1 cellular context compared by ENCODE assay signal in the genomic region with DNA sequence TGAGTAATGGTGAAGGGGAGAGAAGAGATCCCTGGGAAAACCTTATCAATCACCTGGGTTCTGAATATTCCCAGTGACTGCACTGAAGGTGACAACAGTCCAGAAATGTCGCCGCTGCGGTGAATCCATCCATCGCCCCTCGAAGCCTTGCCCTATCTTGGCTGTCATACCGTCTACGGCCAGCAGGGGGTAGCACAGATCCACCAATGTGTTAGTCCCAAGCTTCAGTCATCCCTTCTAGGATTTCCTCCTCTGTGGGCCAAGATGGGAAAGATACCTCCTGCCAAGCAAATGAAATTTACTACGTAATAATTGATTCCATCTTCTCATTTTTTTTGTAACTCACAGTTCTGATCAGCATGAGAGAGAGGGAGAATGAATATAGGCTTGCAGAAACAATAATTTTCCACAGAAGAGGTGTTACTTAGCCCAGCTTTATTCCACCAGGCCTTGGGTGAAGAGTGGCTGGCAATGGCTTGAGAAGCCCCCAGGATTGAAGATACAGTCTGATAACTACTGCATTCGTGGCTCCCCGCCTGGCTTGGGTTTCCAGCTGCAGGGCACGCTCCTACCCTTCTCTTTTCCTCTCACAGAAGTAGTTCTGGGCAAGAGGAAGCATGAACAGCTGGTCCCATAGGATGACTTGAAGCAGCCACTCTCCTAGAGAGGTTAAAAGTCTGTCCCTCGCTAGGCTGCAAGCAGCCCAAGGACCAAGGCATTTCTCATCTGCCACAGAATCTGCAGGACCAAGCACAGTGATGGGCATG.
TF ChIP-seq lines count a peak whose summit lies in the region.

No MANE protein-coding gene starts in this region.

TF ChIP-seq in K562, 482 proteins besides CTCF, POLR2A, EP300 and RAD21 (continued from another document and continues in another):
- TF ChIP-seq, protein P1, sequence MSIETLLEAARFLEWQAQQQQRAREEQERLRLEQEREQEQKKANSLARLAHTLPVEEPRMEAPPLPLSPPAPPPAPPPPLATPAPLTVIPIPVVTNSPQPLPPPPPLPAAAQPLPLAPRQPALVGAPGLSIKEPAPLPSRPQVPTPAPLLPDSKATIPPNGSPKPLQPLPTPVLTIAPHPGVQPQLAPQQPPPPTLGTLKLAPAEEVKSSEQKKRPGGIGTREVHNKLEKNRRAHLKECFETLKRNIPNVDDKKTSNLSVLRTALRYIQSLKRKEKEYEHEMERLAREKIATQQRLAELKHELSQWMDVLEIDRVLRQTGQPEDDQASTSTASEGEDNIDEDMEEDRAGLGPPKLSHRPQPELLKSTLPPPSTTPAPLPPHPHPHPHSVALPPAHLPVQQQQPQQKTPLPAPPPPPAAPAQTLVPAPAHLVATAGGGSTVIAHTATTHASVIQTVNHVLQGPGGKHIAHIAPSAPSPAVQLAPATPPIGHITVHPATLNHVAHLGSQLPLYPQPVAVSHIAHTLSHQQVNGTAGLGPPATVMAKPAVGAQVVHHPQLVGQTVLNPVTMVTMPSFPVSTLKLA (conservative IDR thresholded peaks at IDR 0.05): no peak
- TF ChIP-seq XRCC4 (IDR thresholded peaks at IDR 0.05; ENCODE audit: extremely low read depth, insufficient read depth, insufficient read length) (no peak), MEF2D (tag; conservative IDR thresholded peaks at IDR 0.05; ENCODE audit: low read depth) (no peak), MYC (IDR thresholded peaks at IDR 0.05; ENCODE audit: low read depth, low read length) (peak; percentile 32; the same call in 1 of the 2 replicates), MYC (CRISPR knock-in tag; IDR thresholded peaks at IDR 0.05; ENCODE audit: borderline replicate concordance, low read depth) (no peak), RB1 (IDR thresholded peaks at IDR 0.05; ENCODE audit: low read depth) (0 out of 2 replicates have a peak, but pooled peaks have one; percentile 32), MYNN (IDR thresholded peaks at IDR 0.05) (0 out of 2 replicates have a peak, but pooled peaks have one; percentile 25), MYNN (CRISPR knock-in tag; IDR thresholded peaks at IDR 0.05) (no peak), TSC22D4 (tag; IDR thresholded peaks at IDR 0.05) (no peak), ZKSCAN8 (CRISPR knock-in tag; IDR thresholded peaks at IDR 0.05) (no peak), ZNF830 (CRISPR knock-in tag; IDR thresholded peaks at IDR 0.05) (no peak), ZNF174 (CRISPR knock-in tag; IDR thresholded peaks at IDR 0.05) (no peak), POLR3A (IDR thresholded peaks at IDR 0.05; ENCODE audit: borderline replicate concordance, extremely low read depth, insufficient read depth, insufficient read length) (no peak), MAFG (tag; conservative IDR thresholded peaks at IDR 0.05) (no peak), SIN3A (IDR thresholded peaks at IDR 0.05; ENCODE audit: borderline replicate concordance in 2 of 2, control insufficient read depth in 1 of 2, low read depth in 2 of 2, low read length in 2 of 2) (no peak), PTRF (tag; IDR thresholded peaks at IDR 0.05) (no peak), ZNF707 (CRISPR knock-in tag; conservative IDR thresholded peaks at IDR 0.05) (no peak), ZNF124 (CRISPR knock-in tag; IDR thresholded peaks at IDR 0.05) (no peak), ZNF197 (CRISPR knock-in tag; IDR thresholded peaks at IDR 0.05; ENCODE audit: low read depth) (no peak), GATAD2B (IDR thresholded peaks at IDR 0.05; ENCODE audit: borderline replicate concordance) (0 out of 2 replicates have a peak, but pooled peaks have one; percentile 42), ZKSCAN3 (CRISPR knock-in tag; IDR thresholded peaks at IDR 0.05) (no peak), HIVEP1 (CRISPR knock-in tag; IDR thresholded peaks at IDR 0.05) (no peak), TBP (optimal IDR thresholded peaks at IDR 0.05; ENCODE audit: low read depth, low read length) (peak; percentile 24), ZNF699 (CRISPR knock-in tag; IDR thresholded peaks at IDR 0.05; ENCODE audit: insufficient replicate concordance) (no peak), MCM2 (IDR thresholded peaks at IDR 0.05; ENCODE audit: low read depth) (no peak), CHD2 (IDR thresholded peaks at IDR 0.05; ENCODE audit: low read depth, low read length) (no peak)
- TF ChIP-seq, protein P2, sequence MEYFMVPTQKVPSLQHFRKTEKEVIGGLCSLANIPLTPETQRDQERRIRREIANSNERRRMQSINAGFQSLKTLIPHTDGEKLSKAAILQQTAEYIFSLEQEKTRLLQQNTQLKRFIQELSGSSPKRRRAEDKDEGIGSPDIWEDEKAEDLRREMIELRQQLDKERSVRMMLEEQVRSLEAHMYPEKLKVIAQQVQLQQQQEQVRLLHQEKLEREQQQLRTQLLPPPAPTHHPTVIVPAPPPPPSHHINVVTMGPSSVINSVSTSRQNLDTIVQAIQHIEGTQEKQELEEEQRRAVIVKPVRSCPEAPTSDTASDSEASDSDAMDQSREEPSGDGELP (CRISPR knock-in tag; IDR thresholded peaks at IDR 0.05; ENCODE audit: borderline replicate concordance): 0 out of 2 replicates have a peak, but pooled peaks have one; percentile 15
- TF ChIP-seq, protein P3, sequence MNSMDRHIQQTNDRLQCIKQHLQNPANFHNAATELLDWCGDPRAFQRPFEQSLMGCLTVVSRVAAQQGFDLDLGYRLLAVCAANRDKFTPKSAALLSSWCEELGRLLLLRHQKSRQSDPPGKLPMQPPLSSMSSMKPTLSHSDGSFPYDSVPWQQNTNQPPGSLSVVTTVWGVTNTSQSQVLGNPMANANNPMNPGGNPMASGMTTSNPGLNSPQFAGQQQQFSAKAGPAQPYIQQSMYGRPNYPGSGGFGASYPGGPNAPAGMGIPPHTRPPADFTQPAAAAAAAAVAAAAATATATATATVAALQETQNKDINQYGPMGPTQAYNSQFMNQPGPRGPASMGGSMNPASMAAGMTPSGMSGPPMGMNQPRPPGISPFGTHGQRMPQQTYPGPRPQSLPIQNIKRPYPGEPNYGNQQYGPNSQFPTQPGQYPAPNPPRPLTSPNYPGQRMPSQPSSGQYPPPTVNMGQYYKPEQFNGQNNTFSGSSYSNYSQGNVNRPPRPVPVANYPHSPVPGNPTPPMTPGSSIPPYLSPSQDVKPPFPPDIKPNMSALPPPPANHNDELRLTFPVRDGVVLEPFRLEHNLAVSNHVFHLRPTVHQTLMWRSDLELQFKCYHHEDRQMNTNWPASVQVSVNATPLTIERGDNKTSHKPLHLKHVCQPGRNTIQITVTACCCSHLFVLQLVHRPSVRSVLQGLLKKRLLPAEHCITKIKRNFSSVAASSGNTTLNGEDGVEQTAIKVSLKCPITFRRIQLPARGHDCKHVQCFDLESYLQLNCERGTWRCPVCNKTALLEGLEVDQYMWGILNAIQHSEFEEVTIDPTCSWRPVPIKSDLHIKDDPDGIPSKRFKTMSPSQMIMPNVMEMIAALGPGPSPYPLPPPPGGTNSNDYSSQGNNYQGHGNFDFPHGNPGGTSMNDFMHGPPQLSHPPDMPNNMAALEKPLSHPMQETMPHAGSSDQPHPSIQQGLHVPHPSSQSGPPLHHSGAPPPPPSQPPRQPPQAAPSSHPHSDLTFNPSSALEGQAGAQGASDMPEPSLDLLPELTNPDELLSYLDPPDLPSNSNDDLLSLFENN (IDR thresholded peaks at IDR 0.05; ENCODE audit: low read depth in 2 of 2, low read length in 2 of 2): no peak
- TF ChIP-seq, protein P4, sequence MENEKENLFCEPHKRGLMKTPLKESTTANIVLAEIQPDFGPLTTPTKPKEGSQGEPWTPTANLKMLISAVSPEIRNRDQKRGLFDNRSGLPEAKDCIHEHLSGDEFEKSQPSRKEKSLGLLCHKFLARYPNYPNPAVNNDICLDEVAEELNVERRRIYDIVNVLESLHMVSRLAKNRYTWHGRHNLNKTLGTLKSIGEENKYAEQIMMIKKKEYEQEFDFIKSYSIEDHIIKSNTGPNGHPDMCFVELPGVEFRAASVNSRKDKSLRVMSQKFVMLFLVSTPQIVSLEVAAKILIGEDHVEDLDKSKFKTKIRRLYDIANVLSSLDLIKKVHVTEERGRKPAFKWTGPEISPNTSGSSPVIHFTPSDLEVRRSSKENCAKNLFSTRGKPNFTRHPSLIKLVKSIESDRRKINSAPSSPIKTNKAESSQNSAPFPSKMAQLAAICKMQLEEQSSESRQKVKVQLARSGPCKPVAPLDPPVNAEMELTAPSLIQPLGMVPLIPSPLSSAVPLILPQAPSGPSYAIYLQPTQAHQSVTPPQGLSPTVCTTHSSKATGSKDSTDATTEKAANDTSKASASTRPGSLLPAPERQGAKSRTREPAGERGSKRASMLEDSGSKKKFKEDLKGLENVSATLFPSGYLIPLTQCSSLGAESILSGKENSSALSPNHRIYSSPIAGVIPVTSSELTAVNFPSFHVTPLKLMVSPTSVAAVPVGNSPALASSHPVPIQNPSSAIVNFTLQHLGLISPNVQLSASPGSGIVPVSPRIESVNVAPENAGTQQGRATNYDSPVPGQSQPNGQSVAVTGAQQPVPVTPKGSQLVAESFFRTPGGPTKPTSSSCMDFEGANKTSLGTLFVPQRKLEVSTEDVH (IDR thresholded peaks at IDR 0.05; ENCODE audit: low read depth, partially characterized antibody): no peak
- TF ChIP-seq, protein P5, sequence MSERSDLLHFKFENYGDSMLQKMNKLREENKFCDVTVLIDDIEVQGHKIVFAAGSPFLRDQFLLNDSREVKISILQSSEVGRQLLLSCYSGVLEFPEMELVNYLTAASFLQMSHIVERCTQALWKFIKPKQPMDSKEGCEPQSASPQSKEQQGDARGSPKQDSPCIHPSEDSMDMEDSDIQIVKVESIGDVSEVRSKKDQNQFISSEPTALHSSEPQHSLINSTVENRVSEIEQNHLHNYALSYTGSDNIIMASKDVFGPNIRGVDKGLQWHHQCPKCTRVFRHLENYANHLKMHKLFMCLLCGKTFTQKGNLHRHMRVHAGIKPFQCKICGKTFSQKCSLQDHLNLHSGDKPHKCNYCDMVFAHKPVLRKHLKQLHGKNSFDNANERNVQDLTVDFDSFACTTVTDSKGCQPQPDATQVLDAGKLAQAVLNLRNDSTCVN (CRISPR knock-in tag; IDR thresholded peaks at IDR 0.05): no peak
- TF ChIP-seq, protein P6, sequence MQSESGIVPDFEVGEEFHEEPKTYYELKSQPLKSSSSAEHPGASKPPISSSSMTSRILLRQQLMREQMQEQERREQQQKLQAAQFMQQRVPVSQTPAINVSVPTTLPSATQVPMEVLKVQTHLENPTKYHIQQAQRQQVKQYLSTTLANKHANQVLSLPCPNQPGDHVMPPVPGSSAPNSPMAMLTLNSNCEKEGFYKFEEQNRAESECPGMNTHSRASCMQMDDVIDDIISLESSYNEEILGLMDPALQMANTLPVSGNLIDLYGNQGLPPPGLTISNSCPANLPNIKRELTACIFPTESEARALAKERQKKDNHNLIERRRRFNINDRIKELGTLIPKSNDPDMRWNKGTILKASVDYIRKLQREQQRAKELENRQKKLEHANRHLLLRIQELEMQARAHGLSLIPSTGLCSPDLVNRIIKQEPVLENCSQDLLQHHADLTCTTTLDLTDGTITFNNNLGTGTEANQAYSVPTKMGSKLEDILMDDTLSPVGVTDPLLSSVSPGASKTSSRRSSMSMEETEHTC (IDR thresholded peaks at IDR 0.05): no peak
- TF ChIP-seq, protein P7, sequence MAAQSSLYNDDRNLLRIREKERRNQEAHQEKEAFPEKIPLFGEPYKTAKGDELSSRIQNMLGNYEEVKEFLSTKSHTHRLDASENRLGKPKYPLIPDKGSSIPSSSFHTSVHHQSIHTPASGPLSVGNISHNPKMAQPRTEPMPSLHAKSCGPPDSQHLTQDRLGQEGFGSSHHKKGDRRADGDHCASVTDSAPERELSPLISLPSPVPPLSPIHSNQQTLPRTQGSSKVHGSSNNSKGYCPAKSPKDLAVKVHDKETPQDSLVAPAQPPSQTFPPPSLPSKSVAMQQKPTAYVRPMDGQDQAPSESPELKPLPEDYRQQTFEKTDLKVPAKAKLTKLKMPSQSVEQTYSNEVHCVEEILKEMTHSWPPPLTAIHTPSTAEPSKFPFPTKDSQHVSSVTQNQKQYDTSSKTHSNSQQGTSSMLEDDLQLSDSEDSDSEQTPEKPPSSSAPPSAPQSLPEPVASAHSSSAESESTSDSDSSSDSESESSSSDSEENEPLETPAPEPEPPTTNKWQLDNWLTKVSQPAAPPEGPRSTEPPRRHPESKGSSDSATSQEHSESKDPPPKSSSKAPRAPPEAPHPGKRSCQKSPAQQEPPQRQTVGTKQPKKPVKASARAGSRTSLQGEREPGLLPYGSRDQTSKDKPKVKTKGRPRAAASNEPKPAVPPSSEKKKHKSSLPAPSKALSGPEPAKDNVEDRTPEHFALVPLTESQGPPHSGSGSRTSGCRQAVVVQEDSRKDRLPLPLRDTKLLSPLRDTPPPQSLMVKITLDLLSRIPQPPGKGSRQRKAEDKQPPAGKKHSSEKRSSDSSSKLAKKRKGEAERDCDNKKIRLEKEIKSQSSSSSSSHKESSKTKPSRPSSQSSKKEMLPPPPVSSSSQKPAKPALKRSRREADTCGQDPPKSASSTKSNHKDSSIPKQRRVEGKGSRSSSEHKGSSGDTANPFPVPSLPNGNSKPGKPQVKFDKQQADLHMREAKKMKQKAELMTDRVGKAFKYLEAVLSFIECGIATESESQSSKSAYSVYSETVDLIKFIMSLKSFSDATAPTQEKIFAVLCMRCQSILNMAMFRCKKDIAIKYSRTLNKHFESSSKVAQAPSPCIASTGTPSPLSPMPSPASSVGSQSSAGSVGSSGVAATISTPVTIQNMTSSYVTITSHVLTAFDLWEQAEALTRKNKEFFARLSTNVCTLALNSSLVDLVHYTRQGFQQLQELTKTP (IDR thresholded peaks at IDR 0.05; ENCODE audit: low read depth in 1 of 2, partially characterized antibody in 2 of 2): no peak
- TF ChIP-seq, protein P8, sequence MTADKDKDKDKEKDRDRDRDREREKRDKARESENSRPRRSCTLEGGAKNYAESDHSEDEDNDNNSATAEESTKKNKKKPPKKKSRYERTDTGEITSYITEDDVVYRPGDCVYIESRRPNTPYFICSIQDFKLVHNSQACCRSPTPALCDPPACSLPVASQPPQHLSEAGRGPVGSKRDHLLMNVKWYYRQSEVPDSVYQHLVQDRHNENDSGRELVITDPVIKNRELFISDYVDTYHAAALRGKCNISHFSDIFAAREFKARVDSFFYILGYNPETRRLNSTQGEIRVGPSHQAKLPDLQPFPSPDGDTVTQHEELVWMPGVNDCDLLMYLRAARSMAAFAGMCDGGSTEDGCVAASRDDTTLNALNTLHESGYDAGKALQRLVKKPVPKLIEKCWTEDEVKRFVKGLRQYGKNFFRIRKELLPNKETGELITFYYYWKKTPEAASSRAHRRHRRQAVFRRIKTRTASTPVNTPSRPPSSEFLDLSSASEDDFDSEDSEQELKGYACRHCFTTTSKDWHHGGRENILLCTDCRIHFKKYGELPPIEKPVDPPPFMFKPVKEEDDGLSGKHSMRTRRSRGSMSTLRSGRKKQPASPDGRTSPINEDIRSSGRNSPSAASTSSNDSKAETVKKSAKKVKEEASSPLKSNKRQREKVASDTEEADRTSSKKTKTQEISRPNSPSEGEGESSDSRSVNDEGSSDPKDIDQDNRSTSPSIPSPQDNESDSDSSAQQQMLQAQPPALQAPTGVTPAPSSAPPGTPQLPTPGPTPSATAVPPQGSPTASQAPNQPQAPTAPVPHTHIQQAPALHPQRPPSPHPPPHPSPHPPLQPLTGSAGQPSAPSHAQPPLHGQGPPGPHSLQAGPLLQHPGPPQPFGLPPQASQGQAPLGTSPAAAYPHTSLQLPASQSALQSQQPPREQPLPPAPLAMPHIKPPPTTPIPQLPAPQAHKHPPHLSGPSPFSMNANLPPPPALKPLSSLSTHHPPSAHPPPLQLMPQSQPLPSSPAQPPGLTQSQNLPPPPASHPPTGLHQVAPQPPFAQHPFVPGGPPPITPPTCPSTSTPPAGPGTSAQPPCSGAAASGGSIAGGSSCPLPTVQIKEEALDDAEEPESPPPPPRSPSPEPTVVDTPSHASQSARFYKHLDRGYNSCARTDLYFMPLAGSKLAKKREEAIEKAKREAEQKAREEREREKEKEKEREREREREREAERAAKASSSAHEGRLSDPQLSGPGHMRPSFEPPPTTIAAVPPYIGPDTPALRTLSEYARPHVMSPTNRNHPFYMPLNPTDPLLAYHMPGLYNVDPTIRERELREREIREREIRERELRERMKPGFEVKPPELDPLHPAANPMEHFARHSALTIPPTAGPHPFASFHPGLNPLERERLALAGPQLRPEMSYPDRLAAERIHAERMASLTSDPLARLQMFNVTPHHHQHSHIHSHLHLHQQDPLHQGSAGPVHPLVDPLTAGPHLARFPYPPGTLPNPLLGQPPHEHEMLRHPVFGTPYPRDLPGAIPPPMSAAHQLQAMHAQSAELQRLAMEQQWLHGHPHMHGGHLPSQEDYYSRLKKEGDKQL (CRISPR knock-in tag; IDR thresholded peaks at IDR 0.05; ENCODE audit: borderline replicate concordance): no peak
